In genomic region chr2:240383871-240384700, GRCh38 we compare ENCODE assay signal across 16 cellular contexts. TPM values are rescaled to one million over a fixed set of nuclear protein-coding genes. Genes with fewer than 3 reads are reported as not detected.
DNase-seq lines count a peak whose midpoint lies in the region; ATAC-seq and TF ChIP-seq lines count a peak whose summit lies in the region.
"Had no signal": no experiment of that assay in that cellular context is flagged by ENCODE, and none has a peak within 500 bp of the region (broad histone marks: within the 10 kb centered on the region; RNA-seq: fewer than 3 reads in every experiment).

No MANE protein-coding gene starts in this region.

- H3K4me3 ChIP-seq in left ventricle myocardium inferior (no peak overlapping the region), osteoblast (ENCODE audit: insufficient read depth, low read length) (no peak overlapping the region)
- no peak overlapping the region for H3K4me3 ChIP-seq in CD4-positive, alpha-beta memory T cell (ENCODE audit: low read length in 2 of 2)
- H3K4me3 ChIP-seq: SJSA1 had no signal

- peaks cover 9% of the 10 kb centered on the region for H3K9me3 ChIP-seq in left ventricle myocardium inferior (replicated peaks)
- no peaks in the 10 kb centered on the region for H3K9me3 ChIP-seq in osteoblast (ENCODE audit: low read depth, low read length)
- no peaks in the 10 kb centered on the region for H3K9me3 ChIP-seq in CD4-positive, alpha-beta memory T cell (ENCODE audit: control insufficient read depth in 1 of 2, low read length in 2 of 2)
- H3K9me3 ChIP-seq: SJSA1 had no signal

- peak; percentile 39 for DNase-seq in CD14-positive monocyte (ENCODE audit: low spot score)
- no peak for DNase-seq in RWPE1 (ENCODE audit: low spot score)
- DNase-seq in left ventricle myocardium inferior, result peak; percentile 12
- peak; percentile 83 for DNase-seq in osteoblast (ENCODE audit: insufficient read length, low spot score, missing footprints)
- DNase-seq in CD4-positive, alpha-beta memory T cell, result no peak
- DNase-seq in stimulated activated effector memory CD8-positive, alpha-beta T cell treated with anti-CD3 and anti-CD28 coated beads, Interleukin-12 subunit alpha, Interleukin-12 subunit beta, amount 100 ng/mL, for 72 hours (ENCODE audit: low spot score in 2 of 2), result no peak
- DNase-seq in MV-4-11 (lab: John Stamatoyannopoulos, UW), result no peak
- DNase-seq in activated naive CD4-positive, alpha-beta T cell treated with anti-CD3 and anti-CD28 coated beads for 36 hours, result no peak
- DNase-seq: ACHN, GOT3, Karpas-422, NCI-H1417, NCI-H2029, NCI-H2171 treated with DMSO at 0.1 percent for 48 hours had no signal

- H3K36me3 ChIP-seq in left ventricle myocardium inferior (no peaks in the 10 kb centered on the region), osteoblast (ENCODE audit: insufficient read depth, low read length) (no peaks in the 10 kb centered on the region)
- H3K36me3 ChIP-seq in CD4-positive, alpha-beta memory T cell (ENCODE audit: insufficient read depth, low read length), result no peaks in the 10 kb centered on the region

- H3K27ac Mint-ChIP-seq in CD14-positive monocyte, result no peak overlapping the region
- H3K27ac Mint-ChIP-seq in CD4-positive, alpha-beta memory T cell, result no peak overlapping the region
- H3K27ac Mint-ChIP-seq in stimulated activated effector memory CD8-positive, alpha-beta T cell treated with anti-CD3 and anti-CD28 coated beads, Interleukin-12 subunit alpha, Interleukin-12 subunit beta, amount 100 ng/mL, for 72 hours, result no peak overlapping the region
- H3K27ac Mint-ChIP-seq in activated naive CD4-positive, alpha-beta T cell treated with anti-CD3 and anti-CD28 coated beads for 36 hours, result no peak overlapping the region
- H3K27ac Mint-ChIP-seq: B cell had no signal

- no peaks in the 10 kb centered on the region for H4K20me1 ChIP-seq in osteoblast (ENCODE audit: insufficient read depth, low read length)

- H3K4me1 Mint-ChIP-seq in CD14-positive monocyte, result no peaks in the 10 kb centered on the region
- H3K4me1 Mint-ChIP-seq in CD4-positive, alpha-beta memory T cell, result no peaks in the 10 kb centered on the region
- no peaks in the 10 kb centered on the region for H3K4me1 Mint-ChIP-seq in stimulated activated effector memory CD8-positive, alpha-beta T cell treated with anti-CD3 and anti-CD28 coated beads, Interleukin-12 subunit alpha, Interleukin-12 subunit beta, amount 100 ng/mL, for 72 hours
- H3K4me1 Mint-ChIP-seq in activated naive CD4-positive, alpha-beta T cell treated with anti-CD3 and anti-CD28 coated beads for 36 hours (ENCODE audit: low read depth), result no peaks in the 10 kb centered on the region
- H3K4me1 Mint-ChIP-seq: B cell had no signal

- H3K4me1 ChIP-seq in left ventricle myocardium inferior (peaks cover 13% of the 10 kb centered on the region), osteoblast (ENCODE audit: insufficient read depth, low read length) (peaks cover 13% of the 10 kb centered on the region)
- no peaks in the 10 kb centered on the region for H3K4me1 ChIP-seq in CD4-positive, alpha-beta memory T cell (ENCODE audit: insufficient read depth, low read length)

- H3K79me2 ChIP-seq in osteoblast (ENCODE audit: insufficient read depth, low read length), result no peaks in the 10 kb centered on the region

- CTCF ChIA-PET in RWPE1 (lab: Yijun Ruan, JAX), result interaction anchor here (0.6 kb wide), 2 partner anchors 18 to 346 kb away, joined by 3 read pairs; no protein-coding TSS in a partner anchor
- CTCF ChIA-PET in CD4-positive, alpha-beta memory T cell (lab: Charles Lee; ENCODE audit: partially characterized antibody), result no interaction called here
- CTCF ChIA-PET in activated naive CD4-positive, alpha-beta T cell treated with anti-CD3 and anti-CD28 coated beads for 36 hours (lab: Charles Lee), result no interaction called here

- POLR2A ChIA-PET in RWPE1 (lab: Yijun Ruan, JAX; ENCODE audit: low non-redundant PET), result no interaction called here
- POLR2A ChIA-PET in CD4-positive, alpha-beta memory T cell (lab: Charles Lee; ENCODE audit: partially characterized antibody), result no interaction called here

- no peak overlapping the region for H3K4me2 ChIP-seq in osteoblast (ENCODE audit: insufficient read depth, low read length)

- TF ChIP-seq CTCF in CD14-positive monocyte (IDR thresholded peaks at IDR 0.05) (no peak), RWPE1 (conservative IDR thresholded peaks at IDR 0.05; ENCODE audit: low read depth) (no peak), left ventricle myocardium inferior (IDR thresholded peaks at IDR 0.05; ENCODE audit: borderline replicate concordance) (no peak), osteoblast (IDR thresholded peaks at IDR 0.05; ENCODE audit: extremely low read depth, low read depth, low read length) (no peak)

- H3K36me3 Mint-ChIP-seq in CD14-positive monocyte, result no peaks in the 10 kb centered on the region
- no peaks in the 10 kb centered on the region for H3K36me3 Mint-ChIP-seq in CD4-positive, alpha-beta memory T cell
- no peaks in the 10 kb centered on the region for H3K36me3 Mint-ChIP-seq in stimulated activated effector memory CD8-positive, alpha-beta T cell treated with anti-CD3 and anti-CD28 coated beads, Interleukin-12 subunit alpha, Interleukin-12 subunit beta, amount 100 ng/mL, for 72 hours
- H3K36me3 Mint-ChIP-seq in activated naive CD4-positive, alpha-beta T cell treated with anti-CD3 and anti-CD28 coated beads for 36 hours (ENCODE audit: low read depth), result no peaks in the 10 kb centered on the region

- no peak overlapping the region for H2AFZ ChIP-seq in osteoblast (ENCODE audit: low read length)

- H3K9me3 Mint-ChIP-seq in CD14-positive monocyte, result peaks cover 0 to 5% (median 0%) of the 10 kb centered on the region in 7 donors
- peaks cover 0 to 5% (median 0%) of the 10 kb centered on the region in 8 donors for H3K9me3 Mint-ChIP-seq in CD4-positive, alpha-beta memory T cell
- H3K9me3 Mint-ChIP-seq in stimulated activated effector memory CD8-positive, alpha-beta T cell treated with anti-CD3 and anti-CD28 coated beads, Interleukin-12 subunit alpha, Interleukin-12 subunit beta, amount 100 ng/mL, for 72 hours, result no peaks in the 10 kb centered on the region
- H3K9me3 Mint-ChIP-seq in activated naive CD4-positive, alpha-beta T cell treated with anti-CD3 and anti-CD28 coated beads for 36 hours, result no peaks in the 10 kb centered on the region

- ATAC-seq in stimulated activated effector memory CD8-positive, alpha-beta T cell treated with anti-CD3 and anti-CD28 coated beads, Interleukin-12 subunit alpha, Interleukin-12 subunit beta, amount 100 ng/mL, for 72 hours, result no peak

- H3K27me3 ChIP-seq in left ventricle myocardium inferior (ENCODE audit: low read depth), result peaks cover 7% of the 10 kb centered on the region
- no peaks in the 10 kb centered on the region for H3K27me3 ChIP-seq in osteoblast (ENCODE audit: insufficient read depth, low read length)
- H3K27me3 ChIP-seq in CD4-positive, alpha-beta memory T cell (ENCODE audit: insufficient read depth, low read length), result no peaks in the 10 kb centered on the region
- H3K27me3 ChIP-seq: SJSA1 had no signal

- intact Hi-C loops in CD14-positive monocyte (cut with micrococcal nuclease), result no loop called here
- intact Hi-C loops in left ventricle myocardium inferior (cut with micrococcal nuclease), result no loop called here
- intact Hi-C loops in CD4-positive, alpha-beta memory T cell (cut with micrococcal nuclease), result no loop called here
- intact Hi-C loops in activated naive CD4-positive, alpha-beta T cell treated with anti-CD3 and anti-CD28 coated beads for 36 hours (cut with micrococcal nuclease), result no loop called here

- peaks cover 0 to 10% (median 5%) of the 10 kb centered on the region in 3 donors for H3K27me3 Mint-ChIP-seq in CD14-positive monocyte (ENCODE audit: low read depth in 3 of 3)
- peaks cover 0 to 2% of the 10 kb centered on the region in 2 donors for H3K27me3 Mint-ChIP-seq in CD4-positive, alpha-beta memory T cell
- peaks cover 5% of the 10 kb centered on the region for H3K27me3 Mint-ChIP-seq in activated naive CD4-positive, alpha-beta T cell treated with anti-CD3 and anti-CD28 coated beads for 36 hours (ENCODE audit: low read depth)

- peak overlapping the region; percentile 73 for H3K27ac ChIP-seq in RWPE1
- H3K27ac ChIP-seq in left ventricle myocardium inferior (replicated peaks), result no peak overlapping the region
- no peak overlapping the region for H3K27ac ChIP-seq in osteoblast (ENCODE audit: low read depth, low read length)
- H3K27ac ChIP-seq in CD4-positive, alpha-beta memory T cell (ENCODE audit: low read depth, low read length), result no peak overlapping the region
- H3K27ac ChIP-seq: SJSA1 had no signal

- no peak overlapping the region for H3K4me3 Mint-ChIP-seq in CD14-positive monocyte
- H3K4me3 Mint-ChIP-seq in CD4-positive, alpha-beta memory T cell, result no peak overlapping the region
- no peak overlapping the region for H3K4me3 Mint-ChIP-seq in stimulated activated effector memory CD8-positive, alpha-beta T cell treated with anti-CD3 and anti-CD28 coated beads, Interleukin-12 subunit alpha, Interleukin-12 subunit beta, amount 100 ng/mL, for 72 hours
- no peak overlapping the region for H3K4me3 Mint-ChIP-seq in activated naive CD4-positive, alpha-beta T cell treated with anti-CD3 and anti-CD28 coated beads for 36 hours
- H3K4me3 Mint-ChIP-seq: B cell had no signal

RNA-seq across cellular contexts. Expression of gene GPC1, which starts 51.4 kb away (rescaled TPM):
- polyA plus RNA-seq in CD14-positive monocyte, result not detected
- 187 TPM for total RNA-seq in left ventricle myocardium inferior
- total RNA-seq in osteoblast, result 44.8 and 54.3 TPM in 2 replicates
- 1 to 10 TPM; 1.1 to 1.2 TPM for total RNA-seq in CD4-positive, alpha-beta memory T cell
- under 1 TPM; 0.14 to 0.65 TPM for polyA plus RNA-seq in CD4-positive, alpha-beta memory T cell
- 1 to 10 TPM; 1.2 to 1.5 TPM for total RNA-seq in activated naive CD4-positive, alpha-beta T cell treated with anti-CD3 and anti-CD28 coated beads for 36 hours

Comparison
In these comparisons a context has a peak if more than half of its experiments do, and no peak if none do; other contexts are left out.
1. DNase-seq: peak in CD14-positive monocyte (single experiment), left ventricle myocardium inferior (single experiment) and osteoblast (single experiment); none in RWPE1 (single experiment), CD4-positive, alpha-beta memory T cell (0 of 5), stimulated activated effector memory CD8-positive, alpha-beta T cell treated with anti-CD3 and anti-CD28 coated beads, Interleukin-12 subunit alpha, Interleukin-12 subunit beta, amount 100 ng/mL, for 72 hours (0 of 2), MV-4-11 (single experiment) and activated naive CD4-positive, alpha-beta T cell treated with anti-CD3 and anti-CD28 coated beads for 36 hours (single experiment).
2. RNA of gene GPC1, which starts 51.4 kb away (total RNA-seq): 187 TPM in left ventricle myocardium inferior (single experiment) and 44.8 to 54.3 TPM in osteoblast; 1.2 to 1.5 TPM in activated naive CD4-positive, alpha-beta T cell treated with anti-CD3 and anti-CD28 coated beads for 36 hours and 1.1 to 1.2 TPM in CD4-positive, alpha-beta memory T cell; every median in the first group is over 10 times any median in the second.